In the genomic region with DNA sequence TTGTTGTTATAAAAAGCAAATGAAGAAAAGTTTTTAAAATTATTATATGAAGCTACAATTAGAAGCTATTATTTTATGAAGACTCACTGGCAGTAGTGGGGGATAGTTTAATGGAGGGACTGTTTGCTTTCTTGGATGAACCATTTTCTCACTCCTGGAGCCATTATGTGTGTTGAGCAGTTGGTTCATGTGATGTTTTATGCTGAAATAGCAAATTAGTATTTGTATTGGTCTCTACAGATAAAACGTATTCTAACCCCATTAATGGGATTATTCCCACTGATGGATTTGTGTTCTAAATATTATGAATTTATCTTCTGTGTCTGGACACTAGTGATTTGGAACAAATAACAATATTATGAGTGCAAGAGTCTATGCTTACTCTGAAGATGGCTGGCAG, we compare ENCODE assay signal across 7 cellular contexts.
"Had no signal": no experiment of that assay in that cellular context is flagged by ENCODE, and none has a peak within 500 bp of the region (broad histone marks: within the 10 kb centered on the region; RNA-seq: fewer than 3 reads in every experiment).

No MANE protein-coding gene starts in this region.

- FAIRE-seq: HTR-8/SVneo, K562 had no signal

- H3K9ac ChIP-seq: KMS-11 had no signal

- H3K4me3 ChIP-seq: K562 had no signal

- ATAC-seq: K562 had no signal

- H3K27ac ChIP-seq: HL-60, KMS-11 had no signal

- H3K4me2 ChIP-seq: KMS-11 had no signal

- DNase-seq: IMR-90, KBM-7, KG1 had no signal
